ENCODE assay signal across 10 cellular contexts in genomic region chr6:130848945-130849344, GRCh38. TPM values are rescaled to one million over a fixed set of nuclear protein-coding genes. Genes with fewer than 3 reads are reported as not detected.
A peak's percentile ranks its signal among the peaks of the same experiment; 100 is the strongest.
DNase-seq lines count a peak whose midpoint lies in the region; ATAC-seq, FAIRE-seq and TF ChIP-seq lines count a peak whose summit lies in the region.
"Had no signal": no experiment of that assay in that cellular context is flagged by ENCODE, and none has a peak within 500 bp of the region (broad histone marks: within the 10 kb centered on the region; RNA-seq: fewer than 3 reads in every experiment).

No MANE protein-coding gene starts in this region.

- no peak overlapping the region for H2AFZ ChIP-seq in smooth muscle cell (ENCODE audit: low read depth)

- H3K79me2 ChIP-seq in smooth muscle cell (ENCODE audit: low read depth): no peaks in the 10 kb centered on the region

- peaks cover 4% of the 10 kb centered on the region for H3K4me1 ChIP-seq in smooth muscle cell (ENCODE audit: low read depth)

- DNase-seq in SIG-M5 treated with dmso at 0.1 percent for 504 hours (lab: John Stamatoyannopoulos, UW; ENCODE audit: unreplicated experiment): peak; percentile 11
- no peak for DNase-seq in SIG-M5 (lab: John Stamatoyannopoulos, UW)
- peak; percentile 28 for DNase-seq in RPMI7951 (ENCODE audit: low read depth)
- DNase-seq in stimulated activated CD4-positive, alpha-beta T cell treated with anti-CD3 and anti-CD28 coated beads, Interleukin-1b, Interleukin-23, amount 100 ng/mL, for 48 hours: peak; percentile 36
- DNase-seq in smooth muscle cell (lab: John Stamatoyannopoulos, UW; ENCODE audit: unreplicated experiment): no peak
- DNase-seq in amniotic stem cell (lab: John Stamatoyannopoulos, UW): no peak
- DNase-seq in D721Med (ENCODE audit: insufficient read length, low spot score): no peak
- DNase-seq: left ventricle myocardium superior had no signal

- H3K27me3 ChIP-seq in smooth muscle cell (ENCODE audit: low read depth): no peaks in the 10 kb centered on the region

- no peaks in the 10 kb centered on the region for H3K36me3 ChIP-seq in smooth muscle cell (ENCODE audit: low read depth)

- no peaks in the 10 kb centered on the region for H3K9me3 ChIP-seq in smooth muscle cell (replicated peaks; ENCODE audit: low read depth)

- no peak overlapping the region for H3K4me2 ChIP-seq in smooth muscle cell

- FAIRE-seq in D721Med (lab: Jason Lieb, UNC): no peak
- FAIRE-seq: A204.1 had no signal

- TF ChIP-seq CTCF in smooth muscle cell (IDR thresholded peaks at IDR 0.05; ENCODE audit: borderline replicate concordance, insufficient read depth, poor library complexity, severe bottlenecking) (no peak), D721Med (IDR thresholded peaks at IDR 0.05; ENCODE audit: insufficient read depth, missing control alignments) (no peak)

- no peaks in the 10 kb centered on the region for H4K20me1 ChIP-seq in smooth muscle cell (ENCODE audit: low read depth)

- 88% methylated on average over 2 of the region's 2 CpGs for WGBS in smooth muscle cell (ENCODE audit: low lambda C conversion rate)

- no peaks in the 10 kb centered on the region for H3F3A ChIP-seq in smooth muscle cell (ENCODE audit: low read depth)

- no peak overlapping the region for H3K9ac ChIP-seq in smooth muscle cell (ENCODE audit: low read depth)

- H3K27ac ChIP-seq in smooth muscle cell (ENCODE audit: low read depth): no peak overlapping the region

- no peak overlapping the region for H3K4me3 ChIP-seq in smooth muscle cell

- ATAC-seq in HG02798 (IDR thresholded peaks at IDR 0.05; ENCODE audit: poor library complexity, unreplicated experiment): peak; percentile 85
- ATAC-seq: left ventricle myocardium superior had no signal

RNA-seq across cellular contexts. Expression of gene SMLR1, which starts 21.7 kb away (rescaled TPM):
- total RNA-seq in RPMI7951 (2014; rRNA removed; shearing (Covaris generic)): not detected in 2 replicates
- not detected in 2 replicates for total RNA-seq in smooth muscle cell
- 0.09 TPM in 1 of 2 replicates, not detected in the other for polyA plus RNA-seq in smooth muscle cell
- total RNA-seq: left ventricle myocardium superior had no signal

Comparison
In these comparisons a context has a peak if more than half of its experiments do, and no peak if none do; other contexts are left out.
1. DNase-seq: peak in SIG-M5 treated with dmso at 0.1 percent for 504 hours (single experiment), RPMI7951 (single experiment) and stimulated activated CD4-positive, alpha-beta T cell treated with anti-CD3 and anti-CD28 coated beads, Interleukin-1b, Interleukin-23, amount 100 ng/mL, for 48 hours (single experiment); none in SIG-M5 (single experiment), smooth muscle cell (single experiment), amniotic stem cell (single experiment) and D721Med (single experiment).